Comparison of ENCODE assay signal across 11 cellular contexts in the genomic region with DNA sequence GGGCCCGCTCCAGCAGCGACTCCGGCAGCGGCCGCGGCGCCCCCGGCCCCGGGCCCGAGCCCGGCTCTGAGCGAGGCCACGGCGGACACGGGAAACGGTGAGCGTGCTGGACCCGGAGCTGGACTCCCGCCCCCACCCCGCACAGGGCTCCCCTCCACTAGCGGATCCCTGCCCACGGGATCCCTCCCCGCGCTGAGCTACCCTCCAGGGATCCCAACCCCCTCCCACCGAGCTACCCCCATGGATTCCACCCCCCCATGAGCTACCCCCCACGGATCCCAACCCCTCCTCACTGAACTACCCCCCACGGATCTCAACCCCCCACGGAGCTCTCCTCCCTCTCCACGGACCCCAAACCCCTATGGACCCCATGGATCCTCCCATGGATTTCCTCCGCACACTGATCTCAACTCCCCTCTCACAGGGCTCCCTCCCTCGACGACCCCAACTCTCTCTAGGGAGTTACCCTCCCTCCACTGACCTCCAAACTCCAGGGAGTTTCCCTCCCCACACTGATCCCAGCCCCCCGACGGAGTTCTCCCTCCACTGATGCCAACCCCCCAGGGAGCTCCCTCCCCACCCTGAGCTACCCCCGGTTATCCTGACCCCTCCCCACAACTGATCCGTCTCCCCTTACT. TPM values are rescaled to one million over a fixed set of nuclear protein-coding genes. Genes with fewer than 3 reads are reported as not detected.
DNase-seq lines count a peak whose midpoint lies in the region; ATAC-seq, FAIRE-seq and TF ChIP-seq lines count a peak whose summit lies in the region.
"Had no signal": no experiment of that assay in that cellular context is flagged by ENCODE, and none has a peak within 500 bp of the region (broad histone marks: within the 10 kb centered on the region; RNA-seq: fewer than 3 reads in every experiment).

No MANE protein-coding gene starts in this region.

- TF ChIP-seq CTCF in K562 (IDR thresholded peaks at IDR 0.05 in 2 of 3, conservative IDR thresholded peaks at IDR 0.05 in 1 of 3; ENCODE audit: insufficient read depth in 2 of 3, low read depth in 1 of 3, low read length in 3 of 3): no peak
- no peak for TF ChIP-seq CTCF in keratinocyte (optimal IDR thresholded peaks at IDR 0.05 in 1 of 3, IDR thresholded peaks at IDR 0.05 in 1 of 3, conservative IDR thresholded peaks at IDR 0.05 in 1 of 3; ENCODE audit: extremely low read depth in 1 of 3, insufficient read depth in 2 of 3, low read length in 3 of 3)
- TF ChIP-seq CTCF in tibial artery (IDR thresholded peaks at IDR 0.05): no peak

- POLR2A ChIA-PET in K562 (lab: Yijun Ruan, JAX): interaction anchor here (1.0 kb wide), 1 partner anchor 20 kb away, joined by 3 read pairs; the partner anchor contains the start of gene HSPB1

- peaks cover 59% of the 10 kb centered on the region for H3K27me3 Mint-ChIP-seq in activated T-cell treated with anti-CD3 and anti-CD28 coated beads, Interleukin-2, amount 50 U/mL, for 72 hours (ENCODE audit: low read depth)

- H4K20me1 ChIP-seq in K562 (replicated peaks; ENCODE audit: control insufficient read depth, insufficient read depth, low read length) (no peaks in the 10 kb centered on the region), keratinocyte (ENCODE audit: control insufficient read depth, extremely low read depth, insufficient read depth, low read length) (peaks cover 2% of the 10 kb centered on the region)

- peak; percentile 8 to 18 for ATAC-seq in activated T-cell treated with anti-CD3 and anti-CD28 coated beads, Interleukin-2, amount 50 U/mL, for 72 hours (replicated peaks in 1 of 2)
- ATAC-seq in K562 (no peak), GM21737 (IDR thresholded peaks at IDR 0.05; ENCODE audit: unreplicated experiment) (no peak)

- no peak for DNase-seq in activated T-cell treated with anti-CD3 and anti-CD28 coated beads, Interleukin-2, amount 50 U/mL, for 72 hours
- DNase-seq in activated T-cell treated with anti-CD3 and anti-CD28 coated beads, Interleukin-2, amount 50 U/mL, for 1 hour: no peak
- DNase-seq in K562 (ENCODE audit: extremely low read depth in 1 of 4, low spot score in 3 of 4) (no peak), keratinocyte (ENCODE audit: low read depth, low spot score) (no peak), tibial artery (no peak), NCI-H1417 treated with DMSO at 0.1 percent for 48 hours (lab: John Stamatoyannopoulos, UW) (no peak), SJCRH30 (no peak)
- DNase-seq: KBM-7 had no signal

- H3K36me3 ChIP-seq in K562 (ENCODE audit: control insufficient read depth, insufficient read depth, low read length) (no peaks in the 10 kb centered on the region), keratinocyte (ENCODE audit: control insufficient read depth in 2 of 2, extremely low read depth in 1 of 2, insufficient read depth in 2 of 2, low read length in 2 of 2) (no peaks in the 10 kb centered on the region), tibial artery (no peaks in the 10 kb centered on the region), SJCRH30 (no peaks in the 10 kb centered on the region)
- H3K36me3 ChIP-seq: adrenal gland had no signal

- H3K9me3 ChIP-seq in K562 (replicated peaks; ENCODE audit: control insufficient read depth, insufficient read depth, low read depth, low read length): no peaks in the 10 kb centered on the region
- H3K9me3 ChIP-seq in keratinocyte (ENCODE audit: control insufficient read depth, low read depth, low read length): no peaks in the 10 kb centered on the region
- no peaks in the 10 kb centered on the region for H3K9me3 ChIP-seq in tibial artery
- no peaks in the 10 kb centered on the region for H3K9me3 ChIP-seq in SJCRH30 (replicated peaks)
- H3K9me3 ChIP-seq: adrenal gland had no signal

- H3K79me2 ChIP-seq in K562 (ENCODE audit: control insufficient read depth, insufficient read depth, low read length): no peaks in the 10 kb centered on the region
- no peaks in the 10 kb centered on the region for H3K79me2 ChIP-seq in keratinocyte (ENCODE audit: control insufficient read depth, insufficient read depth, low read length)

- H2AFZ ChIP-seq in K562 (ENCODE audit: low read depth, low read length) (no peak overlapping the region), keratinocyte (ENCODE audit: control insufficient read depth, low read length) (no peak overlapping the region)

- dilution Hi-C loops in keratinocyte (cut with MboI; ENCODE audit: extremely low pct_ligation_motif_present, low sequenced_read_pairs): loop anchor here (10.0 kb wide), 1 partner anchor 77 kb away; the partner anchor contains the start of gene SRRM3

- H3K9me1 ChIP-seq in K562 (ENCODE audit: control insufficient read depth, insufficient read depth, low read length) (no peaks in the 10 kb centered on the region), keratinocyte (ENCODE audit: control insufficient read depth, extremely low read depth, insufficient read depth, low read length) (no peaks in the 10 kb centered on the region)

- no peak overlapping the region for H3K4me2 ChIP-seq in K562 (ENCODE audit: insufficient read depth, low read length)
- H3K4me2 ChIP-seq in keratinocyte (ENCODE audit: control insufficient read depth, extremely low read depth, insufficient read depth, low read depth, low read length): peak overlapping the region; percentile 60

- FAIRE-seq in K562 (lab: Jason Lieb, UNC): no peak
- FAIRE-seq in keratinocyte (lab: Jason Lieb, UNC): no peak
- FAIRE-seq: RCC 7860 had no signal

- 2% methylated on average over 7 of the region's 36 CpGs for WGBS in K562 (ENCODE audit: insufficient coverage, low coverage, missing lambda C conversion rate)

- CTCF ChIA-PET in K562 (lab: Yijun Ruan, JAX; ENCODE audit: low intra/inter-chr PET ratio): no interaction called here

- H3K4me1 Mint-ChIP-seq in activated T-cell treated with anti-CD3 and anti-CD28 coated beads, Interleukin-2, amount 50 U/mL, for 72 hours (ENCODE audit: low read depth): peaks cover 13% of the 10 kb centered on the region

- H3K27ac Mint-ChIP-seq in activated T-cell treated with anti-CD3 and anti-CD28 coated beads, Interleukin-2, amount 50 U/mL, for 72 hours: no peak overlapping the region

- H3K9ac ChIP-seq in K562 (ENCODE audit: insufficient read depth in 1 of 2, low read depth in 2 of 2, low read length in 2 of 2) (peak overlapping the region in 1 of 2 experiments; percentile 87; a peak in 1 of 4 replicates), keratinocyte (ENCODE audit: control insufficient read depth, extremely low read depth, insufficient read depth, low read length) (no peak overlapping the region)

- peaks cover 0 to 3% of the 10 kb centered on the region in 2 donors for H3K36me3 Mint-ChIP-seq in activated T-cell treated with anti-CD3 and anti-CD28 coated beads, Interleukin-2, amount 50 U/mL, for 72 hours (ENCODE audit: insufficient read depth in 2 of 2)

- H3K27me3 ChIP-seq in K562 (ENCODE audit: control insufficient read depth in 2 of 2, insufficient read depth in 2 of 2, low read length in 2 of 2) (peaks cover 36 to 60% of the 10 kb centered on the region in 2 experiments; a peak in 4 of 5 replicates), keratinocyte (ENCODE audit: control insufficient read depth, extremely low read depth, insufficient read depth, low read length) (peaks cover 38% of the 10 kb centered on the region), tibial artery (peaks cover 0 to 48% of the 10 kb centered on the region in 2 donors), SJCRH30 (peaks cover 14% of the 10 kb centered on the region)
- H3K27me3 ChIP-seq: adrenal gland had no signal

- peak overlapping the region; percentile 64 to 85 for H3K4me3 Mint-ChIP-seq in activated T-cell treated with anti-CD3 and anti-CD28 coated beads, Interleukin-2, amount 50 U/mL, for 72 hours

- H3K9me3 Mint-ChIP-seq in activated T-cell treated with anti-CD3 and anti-CD28 coated beads, Interleukin-2, amount 50 U/mL, for 72 hours: no peaks in the 10 kb centered on the region

- peaks cover 0 to 40% of the 10 kb centered on the region in 2 experiments; a peak in 3 of 5 replicates for H3K4me1 ChIP-seq in K562 (replicated peaks in 1 of 2; ENCODE audit: control insufficient read depth in 2 of 2, insufficient read depth in 2 of 2, low read length in 2 of 2)
- peaks cover 2% of the 10 kb centered on the region for H3K4me1 ChIP-seq in keratinocyte (ENCODE audit: control insufficient read depth, extremely low read depth, insufficient read depth, low read length)
- H3K4me1 ChIP-seq in tibial artery: peaks cover 0 to 29% (median 25%) of the 10 kb centered on the region in 4 donors
- H3K4me1 ChIP-seq in SJCRH30: no peaks in the 10 kb centered on the region

- no peak overlapping the region for H3K27ac ChIP-seq in K562 (ENCODE audit: extremely low read depth, low read depth, low read length)
- no peak overlapping the region for H3K27ac ChIP-seq in keratinocyte (ENCODE audit: control insufficient read depth, insufficient read depth, low read length)
- H3K27ac ChIP-seq in tibial artery: no peak overlapping the region
- no peak overlapping the region for H3K27ac ChIP-seq in SJCRH30

- no peak for TF ChIP-seq POLR2A in K562 (conservative IDR thresholded peaks at IDR 0.05)

- no peak for TF ChIP-seq EP300 in K562 (IDR thresholded peaks at IDR 0.05; ENCODE audit: low read length)

- TF ChIP-seq RAD21 in K562 (CRISPR knock-in tag; conservative IDR thresholded peaks at IDR 0.05 in 1 of 2, IDR thresholded peaks at IDR 0.05 in 1 of 2): no peak

- BruUV-seq in K562 (replicated peaks; lab: Mats Ljungman, UMichigan): no TSS peak

- peak overlapping the region; percentile 41; the same call in 1 of the 2 replicates for H3K4me3 ChIP-seq in K562
- peak overlapping the region; percentile 19 to 55 (median 29) for H3K4me3 ChIP-seq in keratinocyte (ENCODE audit: control insufficient read depth in 2 of 3, extremely low read depth in 1 of 3, insufficient read depth in 2 of 3, low read depth in 1 of 3, low read length in 3 of 3)
- H3K4me3 ChIP-seq in tibial artery: peak overlapping the region; percentile 43 to 56
- H3K4me3 ChIP-seq in SJCRH30: no peak overlapping the region

- in situ Hi-C loops in K562 (cut with MboI): no loop called here

- intact Hi-C loops in K562 (cut with micrococcal nuclease): no loop called here
- intact Hi-C loops in tibial artery (cut with DNase I; ENCODE audit: low total_unique reads): no loop called here

RNA-seq across cellular contexts. Expression of gene HSPB1, which starts 20.6 kb away (rescaled TPM):
- total RNA-seq in activated T-cell treated with anti-CD3 and anti-CD28 coated beads, Interleukin-2, amount 50 U/mL, for 72 hours: 10 to 100 TPM; 39.7 to 42.0 TPM
- 7.2 and 18.6 TPM in 2 replicates for total RNA-seq in K562 (2011; cell fraction: chromatin; rRNA removed; ENCODE audit: low replicate concordance)
- 37.0 and 39.4 TPM in 2 replicates for total RNA-seq in K562 (2011; cell fraction: nucleolus; rRNA removed)
- total RNA-seq in K562 (2011; cell fraction: nucleoplasm; rRNA removed): 25.3 and 28.7 TPM in 2 replicates
- total RNA-seq in K562 (2014; rRNA removed) (138 and 216 TPM in 2 replicates), K562 (2014; rRNA removed; fragmentation: Illumina TruSeq; extraction: Trizol) (16.0 and 27.1 TPM in 2 replicates), K562 (2015; rRNA removed; fragmentation: Illumina TruSeq; extraction: Trizol) (180 TPM in 2 replicates), K562 (2021) (522 and 565 TPM in 2 replicates)
- polyA plus RNA-seq in K562 (2011; rRNA removed) (44.8 and 88.9 TPM in 2 replicates), K562 (2014; fragmentation: Illumina TruSeq; extraction: Trizol) (258 and 607 TPM in 2 replicates), K562 (2014; fragmentation: Nextera tagmentation; extraction: Ambion mirVana) (100 to 1,000 TPM in 1 of 2 experiments, 10 to 100 TPM in 1; 97.3 to 128 TPM), K562 (2014; rRNA removed) (283 and 298 TPM in 2 replicates), keratinocyte (460 to 1,644 TPM (median 478 TPM) in 3 replicates)
- 114 and 636 TPM in 2 replicates for polyA plus RNA-seq in K562 (2011; cell fraction: cytosol; rRNA removed)
- 55.5 and 127 TPM in 2 replicates for polyA plus RNA-seq in K562 (2011; cell fraction: nucleus; rRNA removed)
- 343 and 551 TPM in 2 replicates for polyA plus RNA-seq in K562 (2012)
- 7.3 and 10.1 TPM in 2 replicates for polyA minus RNA-seq in K562 (2011; rRNA and poly(A)+ RNA removed)
- polyA minus RNA-seq in K562 (2011; cell fraction: cytosol; rRNA and poly(A)+ RNA removed): 107 and 110 TPM in 2 replicates
- 19.9 and 22.8 TPM in 2 replicates for polyA minus RNA-seq in K562 (2011; cell fraction: nucleus; rRNA and poly(A)+ RNA removed)
- 1,835 TPM for polyA plus RNA-seq in keratinocyte (2011; ENCODE audit: low read depth)
- 1,014 and 2,934 TPM in 2 replicates for polyA plus RNA-seq in keratinocyte (2011; cell fraction: cytosol; rRNA removed)
- polyA plus RNA-seq in keratinocyte (2011; cell fraction: nucleus; rRNA removed): 815 and 1,237 TPM in 2 replicates
- polyA plus RNA-seq in keratinocyte (2012; ENCODE audit: low replicate concordance): 1,130 and 7,717 TPM in 2 replicates
- polyA minus RNA-seq in keratinocyte: 147 to 577 TPM (median 569 TPM) in 3 replicates
- polyA minus RNA-seq in keratinocyte (2011; cell fraction: cytosol; rRNA and poly(A)+ RNA removed): 2,222 TPM
- polyA minus RNA-seq in keratinocyte (2011; cell fraction: nucleus; rRNA and poly(A)+ RNA removed): 585 and 748 TPM in 2 replicates
- total RNA-seq in SJCRH30 (2014; rRNA removed; shearing (Covaris generic)): 116 and 118 TPM in 2 replicates

Comparison
In these comparisons a context has a peak if more than half of its experiments do, and no peak if none do; other contexts are left out.
1. ATAC-seq: peak in activated T-cell treated with anti-CD3 and anti-CD28 coated beads, Interleukin-2, amount 50 U/mL, for 72 hours (2 of 2); none in K562 (single experiment) and GM21737 (single experiment).